ENCODE assay signal across 29 cellular contexts in the genomic region with DNA sequence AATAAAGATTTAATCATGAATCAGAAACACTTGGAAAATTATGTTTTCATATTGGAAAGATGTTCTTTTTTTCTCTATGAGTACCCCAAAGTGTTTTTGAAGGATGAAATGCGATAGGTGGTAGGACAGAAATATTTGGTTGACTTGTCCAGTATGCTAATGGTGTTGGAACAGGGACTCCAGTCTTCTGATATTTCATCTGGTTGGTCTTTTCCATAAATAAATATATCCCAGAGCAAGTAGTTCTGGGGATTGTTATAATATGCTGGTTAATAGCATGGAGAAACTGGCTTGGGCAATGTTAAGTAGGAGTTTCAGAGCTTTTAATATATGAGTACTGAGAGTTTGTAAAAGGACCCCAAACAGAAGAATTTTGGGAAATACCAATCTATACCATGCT.
"Had no signal": no experiment of that assay in that cellular context is flagged by ENCODE, and none has a peak within 500 bp of the region (broad histone marks: within the 10 kb centered on the region; RNA-seq: fewer than 3 reads in every experiment).

No MANE protein-coding gene starts in this region.

- H3K27ac Mint-ChIP-seq: mesothelial cell of epicardium; natural killer cell; neural progenitor cell; stimulated activated effector memory CD8-positive, alpha-beta T cell treated with anti-CD3 and anti-CD28 coated beads, Interleukin-12 subunit alpha, Interleukin-12 subunit beta, amount 100 ng/mL, for 72 hours; stimulated activated naive CD8-positive, alpha-beta T cell treated with anti-CD3 and anti-CD28 coated beads, Interleukin-15, Interleukin-2, amounts not matched to agents 100 ng/mL and 50 ng/mL, for 24 hours had no signal

- H2AFZ ChIP-seq: neural progenitor cell, parathyroid adenoma had no signal

- H3K9me3 ChIP-seq: lower lobe of right lung, neutrophil, right atrium auricular region, spleen, suprapubic skin, thoracic aorta, tibial artery, upper lobe of right lung had no signal

- H3K4me1 ChIP-seq: lower lobe of right lung, parathyroid adenoma, spleen, suprapubic skin, tibial artery, upper lobe of right lung had no signal

- H3K79me2 ChIP-seq: parathyroid adenoma had no signal

- H3K4me3 Mint-ChIP-seq: mesothelial cell of epicardium; naive B cell; natural killer cell; nephron progenitor cell; neural progenitor cell; stimulated activated effector memory CD8-positive, alpha-beta T cell treated with anti-CD3 and anti-CD28 coated beads, Interleukin-12 subunit alpha, Interleukin-12 subunit beta, amount 100 ng/mL, for 72 hours; stimulated activated naive CD8-positive, alpha-beta T cell treated with anti-CD3 and anti-CD28 coated beads, Interleukin-15, Interleukin-2, amounts not matched to agents 100 ng/mL and 50 ng/mL, for 24 hours had no signal

- H3K9ac ChIP-seq: neural progenitor cell, parathyroid adenoma had no signal

- ATAC-seq: left cardiac atrium; left ventricle myocardium superior; lower lobe of right lung; natural killer cell; stimulated activated effector memory CD8-positive, alpha-beta T cell treated with anti-CD3 and anti-CD28 coated beads, Interleukin-12 subunit alpha, Interleukin-12 subunit beta, amount 100 ng/mL, for 72 hours; upper lobe of right lung had no signal

- H3K4me3 ChIP-seq: lower lobe of right lung, neural progenitor cell, right atrium auricular region, spleen, suprapubic skin, thoracic aorta, tibial artery, upper lobe of right lung had no signal

- H3K9me3 Mint-ChIP-seq: naive B cell; natural killer cell; neural progenitor cell; stimulated activated effector memory CD8-positive, alpha-beta T cell treated with anti-CD3 and anti-CD28 coated beads, Interleukin-12 subunit alpha, Interleukin-12 subunit beta, amount 100 ng/mL, for 72 hours; stimulated activated naive CD8-positive, alpha-beta T cell treated with anti-CD3 and anti-CD28 coated beads, Interleukin-15, Interleukin-2, amounts not matched to agents 100 ng/mL and 50 ng/mL, for 24 hours had no signal

- DNase-seq: hippocampal formation; kidney glomerular epithelial cell; left cardiac atrium; left ventricle myocardium superior; lower lobe of right lung; mammary epithelial cell; mesenchymal stem cell; naive B cell; natural killer cell; nephron progenitor cell; occipital lobe; small intestine; spleen; stimulated activated CD4-positive, alpha-beta T cell treated with anti-CD3 and anti-CD28 coated beads, Interleukin-4, amount 100 ng/mL, for 24 hours; stimulated activated naive CD4-positive, alpha-beta T cell; tibial artery; trophoblast cell; upper lobe of right lung had no signal

- H3K27me3 ChIP-seq: neutrophil, right atrium auricular region, spleen, suprapubic skin, tibial artery, upper lobe of right lung had no signal

- H3K36me3 Mint-ChIP-seq: natural killer cell, neural progenitor cell had no signal

- H3K36me3 ChIP-seq: lower lobe of right lung, neural progenitor cell, right atrium auricular region, suprapubic skin, thoracic aorta, tibial artery, upper lobe of right lung had no signal

- H3K27ac ChIP-seq: lower lobe of right lung, neural progenitor cell, neutrophil, parathyroid adenoma, right atrium auricular region, spleen, suprapubic skin, thoracic aorta, tibial artery, upper lobe of right lung had no signal

- H3K4me2 ChIP-seq: neural progenitor cell had no signal

- H3K27me3 Mint-ChIP-seq: naive B cell; stimulated activated naive CD8-positive, alpha-beta T cell treated with anti-CD3 and anti-CD28 coated beads, Interleukin-15, Interleukin-2, amounts not matched to agents 100 ng/mL and 50 ng/mL, for 24 hours had no signal

- FAIRE-seq: keratinocyte, small intestine, urothelium cell line had no signal
